In the genomic region with DNA sequence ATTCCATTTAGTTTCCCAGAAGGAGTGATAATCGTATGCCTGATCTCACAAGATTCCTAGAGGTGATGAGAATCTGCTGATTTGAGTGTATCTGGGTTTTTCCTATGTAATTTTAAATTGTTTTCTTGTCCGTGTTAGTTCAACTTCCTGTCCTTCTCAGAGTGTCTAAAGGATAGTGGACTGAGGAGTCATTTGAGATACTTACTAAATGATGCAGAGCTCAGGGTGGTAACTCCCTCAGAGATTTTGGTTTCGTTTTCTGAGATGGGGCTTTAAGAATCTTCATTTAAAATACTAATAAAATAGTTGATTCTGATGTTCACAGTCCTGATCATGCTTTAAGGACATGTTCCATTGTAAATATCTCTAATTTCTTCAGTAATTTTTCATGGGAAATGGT, we compare ENCODE assay signal across 11 cellular contexts. TPM values are rescaled to one million over a fixed set of nuclear protein-coding genes. Genes with fewer than 3 reads are reported as not detected.
DNase-seq lines count a peak whose midpoint lies in the region; ATAC-seq, FAIRE-seq and TF ChIP-seq lines count a peak whose summit lies in the region.
"Had no signal": no experiment of that assay in that cellular context is flagged by ENCODE, and none has a peak within 500 bp of the region (broad histone marks: within the 10 kb centered on the region; RNA-seq: fewer than 3 reads in every experiment).

No MANE protein-coding gene starts in this region.

- H3K9ac ChIP-seq in neural progenitor cell, result no peak overlapping the region

- peaks cover 34% of the 10 kb centered on the region for H3K36me3 ChIP-seq in neural progenitor cell
- H3K36me3 ChIP-seq: adrenal gland had no signal

- H3K4me3 ChIP-seq in cardiac fibroblast (replicated peaks in 1 of 2; ENCODE audit: low read depth in 2 of 2, low read length in 2 of 2) (no peak overlapping the region), neural progenitor cell (no peak overlapping the region)
- H3K4me3 ChIP-seq: adrenal gland had no signal

- H3K9me3 ChIP-seq in neural progenitor cell (ENCODE audit: low read depth), result no peaks in the 10 kb centered on the region
- H3K9me3 ChIP-seq: adrenal gland had no signal

- FAIRE-seq in A204.1 (lab: Jason Lieb, UNC), result peak; percentile 77

- H4K20me1 ChIP-seq in neural progenitor cell (ENCODE audit: low read depth), result no peaks in the 10 kb centered on the region

- H3K27ac ChIP-seq in neural progenitor cell, result no peak overlapping the region
- H3K27ac ChIP-seq: adrenal gland had no signal

- no peak for TF ChIP-seq CTCF in cardiac fibroblast (IDR thresholded peaks at IDR 0.05; ENCODE audit: low read depth, low read length)
- no peak for TF ChIP-seq CTCF in neural progenitor cell (IDR thresholded peaks at IDR 0.05)

- H2AFZ ChIP-seq in neural progenitor cell (replicated peaks), result no peak overlapping the region

- H3F3A ChIP-seq in neural progenitor cell (ENCODE audit: low read depth), result peaks cover 17% of the 10 kb centered on the region

- no peaks in the 10 kb centered on the region for H3K4me1 ChIP-seq in neural progenitor cell
- H3K4me1 ChIP-seq: adrenal gland had no signal

- no peaks in the 10 kb centered on the region for H3K4me1 Mint-ChIP-seq in neural progenitor cell
- H3K4me1 Mint-ChIP-seq: stimulated activated naive CD8-positive, alpha-beta T cell treated with anti-CD3 and anti-CD28 coated beads, Interleukin-15, amount 100 ng/mL, for 72 hours had no signal

- H3K27me3 Mint-ChIP-seq in neural progenitor cell (ENCODE audit: insufficient read depth, low read depth), result no peaks in the 10 kb centered on the region
- H3K27me3 Mint-ChIP-seq: stimulated activated naive CD8-positive, alpha-beta T cell treated with anti-CD3 and anti-CD28 coated beads, Interleukin-15, amount 100 ng/mL, for 72 hours had no signal

- no peaks in the 10 kb centered on the region for H3K27me3 ChIP-seq in neural progenitor cell
- H3K27me3 ChIP-seq: adrenal gland had no signal

- no peaks in the 10 kb centered on the region for H3K9me3 Mint-ChIP-seq in neural progenitor cell
- H3K9me3 Mint-ChIP-seq: stimulated activated naive CD8-positive, alpha-beta T cell treated with anti-CD3 and anti-CD28 coated beads, Interleukin-15, amount 100 ng/mL, for 72 hours had no signal

- no peak overlapping the region for H3K27ac Mint-ChIP-seq in neural progenitor cell

- H3K4me3 Mint-ChIP-seq in neural progenitor cell, result no peak overlapping the region
- H3K4me3 Mint-ChIP-seq: stimulated activated naive CD8-positive, alpha-beta T cell treated with anti-CD3 and anti-CD28 coated beads, Interleukin-15, amount 100 ng/mL, for 72 hours had no signal

- DNase-seq in cardiac fibroblast (ENCODE audit: low read depth in 2 of 2) (peak; percentile 40 to 65), SW480 (ENCODE audit: low spot score) (no peak), amygdala (lab: John Stamatoyannopoulos, UW) (no peak), neural progenitor cell (ENCODE audit: low spot score) (no peak)
- DNase-seq: adrenal gland; C1 segment of cervical spinal cord; stimulated activated naive CD8-positive, alpha-beta T cell treated with anti-CD3 and anti-CD28 coated beads, Interleukin-15, amount 100 ng/mL, for 72 hours had no signal

- ATAC-seq in GM18502 (IDR thresholded peaks at IDR 0.05; ENCODE audit: poor library complexity, unreplicated experiment), result peak; percentile 79
- ATAC-seq in HG03108 (IDR thresholded peaks at IDR 0.05; ENCODE audit: unreplicated experiment), result peak; percentile 75
- ATAC-seq in HG03520 (IDR thresholded peaks at IDR 0.05; ENCODE audit: unreplicated experiment), result no peak
- ATAC-seq: stimulated activated naive CD8-positive, alpha-beta T cell treated with anti-CD3 and anti-CD28 coated beads, Interleukin-15, amount 100 ng/mL, for 72 hours had no signal

- peaks cover 8% of the 10 kb centered on the region for H3K79me2 ChIP-seq in neural progenitor cell (ENCODE audit: low read depth)

- no peak overlapping the region for H3K4me2 ChIP-seq in neural progenitor cell

- H3K36me3 Mint-ChIP-seq in neural progenitor cell, result peaks cover 28% of the 10 kb centered on the region

RNA-seq across cellular contexts. Expression of a gene that starts 30.3 kb away (rescaled TPM):
- total RNA-seq in neural progenitor cell (ENCODE audit: low replicate concordance), result 69.9 and 112 TPM in 2 replicates

Comparison
In these comparisons a context has a peak if more than half of its experiments do, and no peak if none do; other contexts are left out.
1. DNase-seq: peak in cardiac fibroblast (2 of 2); none in SW480 (single experiment), amygdala (0 of 56) and neural progenitor cell (single experiment).